Comparison of ENCODE assay signal across 8 cellular contexts in genomic region chr1:50605186-50605875, GRCh38.
DNase-seq lines count a peak whose midpoint lies in the region; ATAC-seq and TF ChIP-seq lines count a peak whose summit lies in the region.

No MANE protein-coding gene starts in this region.

- H3K9me3 Mint-ChIP-seq in progenitor cell of endocrine pancreas (ENCODE audit: low read depth) = no peaks in the 10 kb centered on the region

- peak; percentile 61 for ATAC-seq in HG03175 (IDR thresholded peaks at IDR 0.05; ENCODE audit: unreplicated experiment)
- ATAC-seq in HG02970 (IDR thresholded peaks at IDR 0.05; ENCODE audit: low FRiP score, unreplicated experiment) = no peak
- no peak for ATAC-seq in heart left ventricle
- no peak for ATAC-seq in HG03139 (IDR thresholded peaks at IDR 0.05; ENCODE audit: unreplicated experiment)

- DNase-seq in DMS79 treated with DMSO at 0.1 percent for 48 hours (lab: John Stamatoyannopoulos, UW) (peak; percentile 35), NCI-H82 (lab: John Stamatoyannopoulos, UW) (peak; percentile 78), dorsolateral prefrontal cortex (no peak), progenitor cell of endocrine pancreas (ENCODE audit: low spot score, unreplicated experiment) (no peak), heart left ventricle (no peak)

- H3K4me3 ChIP-seq in dorsolateral prefrontal cortex (no peak overlapping the region), heart left ventricle (no peak overlapping the region)

- no peak overlapping the region for H3K4me3 Mint-ChIP-seq in progenitor cell of endocrine pancreas (ENCODE audit: low read depth)

- H3K4me1 ChIP-seq in heart left ventricle = peaks cover 0 to 4% (median 0%) of the 10 kb centered on the region in 12 donors

- H3K27me3 Mint-ChIP-seq in progenitor cell of endocrine pancreas = no peaks in the 10 kb centered on the region

- no peaks in the 10 kb centered on the region for H3K36me3 ChIP-seq in heart left ventricle

- 95 to 100% (median 99%) methylated on average over 2 of the region's 2 CpGs for WGBS in heart left ventricle, 4 donors

- H3K36me3 Mint-ChIP-seq in progenitor cell of endocrine pancreas (ENCODE audit: insufficient read depth) = no peaks in the 10 kb centered on the region

- H3K27ac Mint-ChIP-seq in progenitor cell of endocrine pancreas = no peak overlapping the region

- TF ChIP-seq POLR2A in heart left ventricle (IDR thresholded peaks at IDR 0.05) = no peak

- H3K27ac ChIP-seq in dorsolateral prefrontal cortex = no peak overlapping the region
- no peak overlapping the region for H3K27ac ChIP-seq in heart left ventricle

- no peaks in the 10 kb centered on the region for H3K27me3 ChIP-seq in dorsolateral prefrontal cortex
- no peaks in the 10 kb centered on the region for H3K27me3 ChIP-seq in heart left ventricle

- H3K4me1 Mint-ChIP-seq in progenitor cell of endocrine pancreas (ENCODE audit: low read depth) = peaks cover 9% of the 10 kb centered on the region

- peak in 45 of 56 donors; percentile 8 to 70 (median 39) for TF ChIP-seq CTCF in dorsolateral prefrontal cortex (IDR thresholded peaks at IDR 0.05 in 54 of 56, conservative IDR thresholded peaks at IDR 0.05 in 2 of 56; ENCODE audit: low read depth in 1 of 56, partially characterized antibody in 56 of 56)
- TF ChIP-seq CTCF in progenitor cell of endocrine pancreas (IDR thresholded peaks at IDR 0.05; ENCODE audit: unreplicated experiment) = peak; percentile 60
- TF ChIP-seq CTCF in heart left ventricle (IDR thresholded peaks at IDR 0.05) = peak in 5 of 12 donors; percentile 9 to 26 (median 23)

- intact Hi-C loops in dorsolateral prefrontal cortex (cut with DNase I) = loop anchor here in 1 of 2 donors (5.0 kb wide), 1 partner anchor 238 kb away; no protein-coding TSS in a partner anchor
- intact Hi-C loops in heart left ventricle (cut with DNase I) = no loop called here

- H3K9me3 ChIP-seq in heart left ventricle = no peaks in the 10 kb centered on the region

Comparison
In these comparisons a context has a peak if more than half of its experiments do, and no peak if none do; other contexts are left out.
1. DNase-seq: peak in DMS79 treated with DMSO at 0.1 percent for 48 hours (single experiment) and NCI-H82 (single experiment); none in dorsolateral prefrontal cortex (0 of 10), progenitor cell of endocrine pancreas (single experiment) and heart left ventricle (0 of 5).